ENCODE assay signal across 1 cellular context in genomic region chr6:77609106-77609505, GRCh38.
TF ChIP-seq lines count a peak whose summit lies in the region.

No MANE protein-coding gene starts in this region.

TF ChIP-seq in GM23338, 12 proteins besides CTCF, POLR2A, EP300 and RAD21 (continued from another document):
- TF ChIP-seq ZNF462 (CRISPR knock-in tag; IDR thresholded peaks at IDR 0.05) (no peak), REST (IDR thresholded peaks at IDR 0.05; ENCODE audit: unreplicated experiment) (no peak), POLR2AphosphoS5 (IDR thresholded peaks at IDR 0.05; ENCODE audit: low read depth) (no peak), EZH2 (IDR thresholded peaks at IDR 0.05; ENCODE audit: low read depth, unreplicated experiment) (no peak), ETS1 (IDR thresholded peaks at IDR 0.05) (no peak), STAT1 (IDR thresholded peaks at IDR 0.05; ENCODE audit: unreplicated experiment) (no peak)
